18 cellular contexts compared by ENCODE assay signal in the genomic region with DNA sequence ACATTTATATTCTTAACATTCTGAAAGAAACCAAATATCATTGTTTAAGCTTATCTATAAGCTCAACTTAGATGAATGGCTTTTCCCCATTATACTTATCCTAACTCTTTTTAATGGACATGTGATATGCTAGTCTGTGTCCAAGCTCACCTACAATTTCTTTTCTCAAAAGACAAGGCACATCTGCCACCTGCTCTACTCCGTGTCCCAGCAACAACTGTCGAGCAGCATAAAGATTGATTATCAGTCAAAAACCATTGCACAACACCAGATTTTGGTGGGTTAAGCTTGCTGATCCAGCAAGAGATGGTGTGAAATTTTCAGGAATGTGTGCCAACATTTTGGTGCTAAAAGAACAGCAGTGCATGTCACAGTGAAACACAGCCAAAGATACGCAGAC.
DNase-seq lines count a peak whose midpoint lies in the region; FAIRE-seq and TF ChIP-seq lines count a peak whose summit lies in the region.
"Had no signal": no experiment of that assay in that cellular context is flagged by ENCODE, and none has a peak within 500 bp of the region (broad histone marks: within the 10 kb centered on the region; RNA-seq: fewer than 3 reads in every experiment).

No MANE protein-coding gene starts in this region.

- POLR2A ChIA-PET in H1 (lab: Charles Lee; ENCODE audit: partially characterized antibody) = no interaction called here

- H3K23ac ChIP-seq in H1 (ENCODE audit: insufficient read length) = no peak overlapping the region

- H2AK5ac ChIP-seq in H1 (ENCODE audit: low read depth, low read length) = no peak overlapping the region

- no peak overlapping the region for H3K27ac ChIP-seq in H1 (ENCODE audit: low read depth, low read length)
- H3K27ac ChIP-seq in neural progenitor cell = no peak overlapping the region

- no peak overlapping the region for H4K8ac ChIP-seq in H1 (ENCODE audit: extremely low read depth, insufficient read depth, low read length)

- H3K56ac ChIP-seq in H1 (replicated peaks; ENCODE audit: insufficient read length, low read depth, low read length) = no peak overlapping the region

- TF ChIP-seq CTCF in H1 (IDR thresholded peaks at IDR 0.05; ENCODE audit: control extremely low read depth in 1 of 3, insufficient read depth in 1 of 3, low read depth in 1 of 3, low read length in 3 of 3) (no peak), neural progenitor cell (IDR thresholded peaks at IDR 0.05) (no peak)

- H3K4ac ChIP-seq in H1 (replicated peaks; ENCODE audit: insufficient read length, low read depth, low read length) = no peak overlapping the region

- DNase-seq in DMS 273 treated with DMSO at 0.1 percent for 48 hours (lab: John Stamatoyannopoulos, UW) = peak; percentile 55
- peak; percentile 88 for DNase-seq in NCI-H446 treated with DMSO at 0.1 percent for 48 hours (lab: John Stamatoyannopoulos, UW)
- no peak for DNase-seq in H1 (ENCODE audit: low read depth in 1 of 2, low spot score in 2 of 2)
- DNase-seq in neural progenitor cell (ENCODE audit: low spot score) = no peak
- DNase-seq in KG1 (lab: John Stamatoyannopoulos, UW) = no peak
- no peak for DNase-seq in activated gamma-delta T cell (lab: John Stamatoyannopoulos, UW)
- DNase-seq in foreskin melanocyte = no peak
- no peak for DNase-seq in activated CD4-positive, CD25-positive, alpha-beta regulatory T cell (lab: John Stamatoyannopoulos, UW)
- DNase-seq: BE2C, DMS79 treated with DMSO at 0.1 percent for 48 hours, GOT3, Karpas-422, MV-4-11, NCI-H187, Right ventricle myocardium superior, SK-N-SH had no signal

- H2BK120ac ChIP-seq in H1 (replicated peaks; ENCODE audit: low read depth, low read length) = no peak overlapping the region

- TF ChIP-seq EP300 in H1 (IDR thresholded peaks at IDR 0.05; ENCODE audit: borderline replicate concordance in 1 of 2, low read depth in 2 of 2, low read length in 2 of 2) = no peak

- no peak for FAIRE-seq in H1 (lab: Jason Lieb, UNC)
- FAIRE-seq: A204.1 had no signal

- no peaks in the 10 kb centered on the region for H4K20me1 ChIP-seq in H1 (replicated peaks in 1 of 2; ENCODE audit: control insufficient read depth in 1 of 2, insufficient read depth in 2 of 2, low read length in 2 of 2)
- H4K20me1 ChIP-seq in neural progenitor cell (ENCODE audit: low read depth) = no peaks in the 10 kb centered on the region

- H3K27me3 Mint-ChIP-seq in neural progenitor cell (ENCODE audit: insufficient read depth, low read depth) = no peaks in the 10 kb centered on the region
- H3K27me3 Mint-ChIP-seq: IgD-negative memory B cell had no signal

- no peaks in the 10 kb centered on the region for H3F3A ChIP-seq in neural progenitor cell (ENCODE audit: low read depth)

- H3K79me1 ChIP-seq in H1 (ENCODE audit: low read depth, low read length) = no peaks in the 10 kb centered on the region

- no peak for TF ChIP-seq POLR2A in H1 (IDR thresholded peaks at IDR 0.05; ENCODE audit: control extremely low read depth in 1 of 2, low read depth in 2 of 2, low read length in 2 of 2)

- peak overlapping the region; percentile 16 for H3K27ac Mint-ChIP-seq in neural progenitor cell
- H3K27ac Mint-ChIP-seq: IgD-negative memory B cell had no signal

- no peaks in the 10 kb centered on the region for H3K9me3 ChIP-seq in H1 (ENCODE audit: insufficient read depth in 2 of 2, low read depth in 1 of 2, low read length in 1 of 2)
- no peaks in the 10 kb centered on the region for H3K9me3 ChIP-seq in neural progenitor cell (ENCODE audit: low read depth)
- H3K9me3 ChIP-seq: BE2C, SK-N-SH had no signal

- H3K14ac ChIP-seq in H1 (ENCODE audit: insufficient read length) = no peak overlapping the region

- H3K9ac ChIP-seq in H1 (replicated peaks in 1 of 4; ENCODE audit: extremely low read depth in 1 of 4, low read depth in 3 of 4, low read length in 3 of 4) (no peak overlapping the region), neural progenitor cell (no peak overlapping the region)
- H3K9ac ChIP-seq: SK-N-SH had no signal

- no peak overlapping the region for H2BK12ac ChIP-seq in H1 (ENCODE audit: low read depth, low read length)

- H3K36me3 ChIP-seq in H1 (ENCODE audit: control insufficient read depth in 2 of 4, insufficient read depth in 4 of 4, low read length in 3 of 4) (no peaks in the 10 kb centered on the region), neural progenitor cell (no peaks in the 10 kb centered on the region)
- H3K36me3 ChIP-seq: BE2C had no signal

- no peak for TF ChIP-seq RAD21 in H1 (IDR thresholded peaks at IDR 0.05 in 1 of 2, conservative IDR thresholded peaks at IDR 0.05 in 1 of 2; ENCODE audit: low read depth in 2 of 2, low read length in 2 of 2)

- H3K27me3 ChIP-seq in H1 (replicated peaks in 1 of 4; ENCODE audit: control insufficient read depth in 3 of 4, extremely low read depth in 1 of 4, insufficient read depth in 3 of 4, low read length in 3 of 4) = no peaks in the 10 kb centered on the region
- H3K27me3 ChIP-seq in neural progenitor cell = no peaks in the 10 kb centered on the region
- H3K27me3 ChIP-seq: BE2C had no signal

- H2BK20ac ChIP-seq in H1 (ENCODE audit: low read length) = no peak overlapping the region

- H4K91ac ChIP-seq in H1 (replicated peaks; ENCODE audit: insufficient read length, low read length) = no peak overlapping the region

- H3K4me1 Mint-ChIP-seq in neural progenitor cell = peaks cover 5% of the 10 kb centered on the region
- H3K4me1 Mint-ChIP-seq: IgD-negative memory B cell had no signal

- H4K5ac ChIP-seq in H1 (ENCODE audit: insufficient read length, low read depth, low read length) = no peak overlapping the region

- H3K79me2 ChIP-seq in H1 (ENCODE audit: control insufficient read depth in 1 of 2, insufficient read depth in 2 of 2, low read length in 2 of 2) (no peaks in the 10 kb centered on the region), neural progenitor cell (ENCODE audit: low read depth) (no peaks in the 10 kb centered on the region)

- H2BK15ac ChIP-seq in H1 (ENCODE audit: low read length) = no peak overlapping the region

- CTCF ChIA-PET in H1 (lab: Charles Lee; ENCODE audit: partially characterized antibody) = interaction anchor here (1.8 kb wide), 1 partner anchor 197 kb away, joined by 5 read pairs; no protein-coding TSS in a partner anchor

- H3K4me1 ChIP-seq in H1 (replicated peaks in 1 of 4; ENCODE audit: control insufficient read depth in 3 of 4, insufficient read depth in 4 of 4, low read length in 3 of 4) (no peaks in the 10 kb centered on the region), neural progenitor cell (no peaks in the 10 kb centered on the region)
- H3K4me1 ChIP-seq: BE2C had no signal

- H3K36me3 Mint-ChIP-seq in neural progenitor cell = no peaks in the 10 kb centered on the region
- H3K36me3 Mint-ChIP-seq: IgD-negative memory B cell had no signal

- no peaks in the 10 kb centered on the region for H3K23me2 ChIP-seq in H1 (ENCODE audit: low read depth, low read length)

- H3K9me3 Mint-ChIP-seq in neural progenitor cell = no peaks in the 10 kb centered on the region
- H3K9me3 Mint-ChIP-seq: IgD-negative memory B cell had no signal

- H2BK5ac ChIP-seq in H1 (ENCODE audit: low read depth, low read length) = no peak overlapping the region

- H3K18ac ChIP-seq in H1 (ENCODE audit: extremely low read depth, low read length) = no peak overlapping the region

- no peak overlapping the region for H3K4me2 ChIP-seq in H1 (ENCODE audit: insufficient read depth in 1 of 2, low read depth in 2 of 2, low read length in 2 of 2)
- no peak overlapping the region for H3K4me2 ChIP-seq in neural progenitor cell
- H3K4me2 ChIP-seq: SK-N-SH had no signal

- WGBS in H1 (ENCODE audit: extremely low coverage in 1 of 2, insufficient coverage in 1 of 2, insufficient read length in 1 of 2, insufficient replicate concordance in 2 of 2, low coverage in 1 of 2, low lambda C conversion rate in 2 of 2, missing lambda C conversion rate in 1 of 2), 2 experiments = 89% methylated on average over 3 of the region's 3 CpGs; no CpG with 5 or more reads in 1 of the 2 experiments

- no peak overlapping the region for H3K4me3 ChIP-seq in H1 (ENCODE audit: extremely low read depth in 1 of 4, insufficient read depth in 2 of 4, low read depth in 3 of 4, low read length in 4 of 4)
- no peak overlapping the region for H3K4me3 ChIP-seq in neural progenitor cell

- peak overlapping the region; percentile 62; the same call in 1 of the 2 replicates for H2AFZ ChIP-seq in H1 (ENCODE audit: low read length)
- no peak overlapping the region for H2AFZ ChIP-seq in neural progenitor cell (replicated peaks)

- H3K4me3 Mint-ChIP-seq in neural progenitor cell = no peak overlapping the region
- H3K4me3 Mint-ChIP-seq: IgD-negative memory B cell had no signal

TF ChIP-seq in H1, 55 proteins besides CTCF, POLR2A, EP300 and RAD21 (continues in another document):
- TF ChIP-seq HDAC6 (IDR thresholded peaks at IDR 0.05; ENCODE audit: low read depth, low read length) (no peak), SIN3A (conservative IDR thresholded peaks at IDR 0.05 in 1 of 2, IDR thresholded peaks at IDR 0.05 in 1 of 2; ENCODE audit: low read depth in 1 of 2, low read length in 2 of 2) (no peak), SP2 (IDR thresholded peaks at IDR 0.05; ENCODE audit: low read length) (no peak), CHD1 (IDR thresholded peaks at IDR 0.05; ENCODE audit: low read depth, low read length) (no peak), FOSL1 (IDR thresholded peaks at IDR 0.05; ENCODE audit: insufficient read depth, low read depth, low read length) (no peak), GABPA (IDR thresholded peaks at IDR 0.05; ENCODE audit: borderline replicate concordance, insufficient read depth, low read length) (no peak)
- TF ChIP-seq, protein P1, sequence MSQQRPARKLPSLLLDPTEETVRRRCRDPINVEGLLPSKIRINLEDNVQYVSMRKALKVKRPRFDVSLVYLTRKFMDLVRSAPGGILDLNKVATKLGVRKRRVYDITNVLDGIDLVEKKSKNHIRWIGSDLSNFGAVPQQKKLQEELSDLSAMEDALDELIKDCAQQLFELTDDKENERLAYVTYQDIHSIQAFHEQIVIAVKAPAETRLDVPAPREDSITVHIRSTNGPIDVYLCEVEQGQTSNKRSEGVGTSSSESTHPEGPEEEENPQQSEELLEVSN (IDR thresholded peaks at IDR 0.05) = no peak
- TF ChIP-seq, protein P2, sequence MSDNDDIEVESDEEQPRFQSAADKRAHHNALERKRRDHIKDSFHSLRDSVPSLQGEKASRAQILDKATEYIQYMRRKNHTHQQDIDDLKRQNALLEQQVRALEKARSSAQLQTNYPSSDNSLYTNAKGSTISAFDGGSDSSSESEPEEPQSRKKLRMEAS (IDR thresholded peaks at IDR 0.05) = no peak
- TF ChIP-seq, protein P3, sequence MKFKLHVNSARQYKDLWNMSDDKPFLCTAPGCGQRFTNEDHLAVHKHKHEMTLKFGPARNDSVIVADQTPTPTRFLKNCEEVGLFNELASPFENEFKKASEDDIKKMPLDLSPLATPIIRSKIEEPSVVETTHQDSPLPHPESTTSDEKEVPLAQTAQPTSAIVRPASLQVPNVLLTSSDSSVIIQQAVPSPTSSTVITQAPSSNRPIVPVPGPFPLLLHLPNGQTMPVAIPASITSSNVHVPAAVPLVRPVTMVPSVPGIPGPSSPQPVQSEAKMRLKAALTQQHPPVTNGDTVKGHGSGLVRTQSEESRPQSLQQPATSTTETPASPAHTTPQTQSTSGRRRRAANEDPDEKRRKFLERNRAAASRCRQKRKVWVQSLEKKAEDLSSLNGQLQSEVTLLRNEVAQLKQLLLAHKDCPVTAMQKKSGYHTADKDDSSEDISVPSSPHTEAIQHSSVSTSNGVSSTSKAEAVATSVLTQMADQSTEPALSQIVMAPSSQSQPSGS (IDR thresholded peaks at IDR 0.05; ENCODE audit: low read length) = no peak

Comparison
In these comparisons a context has a peak if more than half of its experiments do, and no peak if none do; other contexts are left out.
1. DNase-seq: peak in DMS 273 treated with DMSO at 0.1 percent for 48 hours (single experiment) and NCI-H446 treated with DMSO at 0.1 percent for 48 hours (single experiment); none in H1 (0 of 2), neural progenitor cell (single experiment), KG1 (single experiment), activated gamma-delta T cell (single experiment), foreskin melanocyte (single experiment) and activated CD4-positive, CD25-positive, alpha-beta regulatory T cell (0 of 4).